Comparison of ENCODE assay signal across 37 cellular contexts in the genomic region with DNA sequence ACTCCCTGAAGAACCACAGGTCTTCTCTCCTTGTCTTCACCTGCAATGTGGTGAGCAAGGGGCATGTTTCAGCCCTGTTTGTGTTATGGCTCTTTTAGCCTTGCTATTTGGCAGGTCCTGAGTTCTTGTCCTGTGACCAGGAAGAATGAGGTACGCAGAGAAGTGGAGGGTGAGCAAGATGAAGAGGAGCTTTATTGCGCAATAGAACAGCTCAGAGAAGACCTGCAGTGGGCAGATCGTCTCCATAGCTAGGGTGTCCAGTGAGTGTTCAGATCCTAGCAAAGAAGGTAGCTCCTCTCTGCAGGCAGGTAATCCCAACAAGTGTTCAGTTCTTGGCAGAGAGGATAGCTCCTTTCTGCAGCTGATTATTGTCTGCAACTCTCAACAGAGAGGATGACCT.
"Had no signal": no experiment of that assay in that cellular context is flagged by ENCODE, and none has a peak within 500 bp of the region (broad histone marks: within the 10 kb centered on the region; RNA-seq: fewer than 3 reads in every experiment).

No MANE protein-coding gene starts in this region.

- DNase-seq: activated B cell treated with CpG ODN at 0.5 μM for 24 hours; activated CD4-positive, alpha-beta memory T cell treated with anti-CD3 and anti-CD28 coated beads, Interleukin-2, amount 10 ng/mL, durations not matched to agents 7 days and 5 days; activated CD4-positive, alpha-beta T cell treated with anti-CD3 and anti-CD28 coated beads for 48 hours; activated CD4-positive, alpha-beta T cell treated with anti-CD3 and anti-CD28 coated beads, Interleukin-2, amount 10 ng/mL, durations not matched to agents 7 days and 5 days; activated CD4-positive, alpha-beta T cell treated with anti-CD3 and anti-CD28 coated beads, Interleukin-2, amount 50 U/mL, for 48 hours; activated CD4-positive, CD25-positive, alpha-beta regulatory T cell treated with anti-CD3 and anti-CD28 coated beads, Interleukin-2, amount 50 U/mL, for 72 hours; activated CD8-positive, alpha-beta memory T cell treated with anti-CD3 and anti-CD28 coated beads for 24 hours; activated CD8-positive, alpha-beta memory T cell treated with anti-CD3 and anti-CD28 coated beads, Interleukin-2, amount 10 ng/mL, durations not matched to agents 7 days and 5 days; activated CD8-positive, alpha-beta memory T cell treated with anti-CD3 and anti-CD28 coated beads, Interleukin-2, amount 50 U/mL, for 48 hours; activated CD8-positive, alpha-beta T cell treated with anti-CD3 and anti-CD28 coated beads, Interleukin-2, amount 10 ng/mL, durations not matched to agents 7 days and 5 days; activated effector memory CD4-positive, alpha-beta T cell treated with Interleukin-2 at 50 U/mL for 16 hours; activated gamma-delta T cell; activated naive CD4-positive, alpha-beta T cell treated with anti-CD3 and anti-CD28 coated beads, Interleukin-2, amount 10 ng/mL, durations not matched to agents 7 days and 5 days; activated naive CD4-positive, alpha-beta T cell treated with Interleukin-2 at 50 U/mL for 16 hours; activated naive CD8-positive, alpha-beta T cell treated with anti-CD3 and anti-CD28 coated beads, Interleukin-2, amount 10 ng/mL, durations not matched to agents 7 days and 5 days; activated naive CD8-positive, alpha-beta T cell treated with anti-CD3 and anti-CD28 coated beads, Interleukin-2, amount 50 U/mL, for 24 hours; activated T-cell treated with anti-CD3 and anti-CD28 coated beads, Interleukin-2, amount 50 U/mL, for 24 hours; activated T-cell treated with anti-CD3 and anti-CD28 coated beads, Interleukin-2, amount 50 U/mL, for 48 hours; amygdala; anterior cingulate cortex; caudate nucleus; cerebellar nuclear complex; T-helper 1 cell; T-helper 2 cell; T-helper 9 cell had no signal

- H3K27ac Mint-ChIP-seq: activated B cell treated with CpG ODN at 0.5 μM for 24 hours; activated CD4-positive, alpha-beta memory T cell treated with anti-CD3 and anti-CD28 coated beads, Interleukin-2, amount 10 ng/mL, durations not matched to agents 7 days and 5 days; activated CD4-positive, alpha-beta T cell treated with anti-CD3 and anti-CD28 coated beads, Interleukin-2, amount 10 ng/mL, durations not matched to agents 7 days and 5 days; activated CD8-positive, alpha-beta memory T cell treated with anti-CD3 and anti-CD28 coated beads, Interleukin-2, amount 10 ng/mL, durations not matched to agents 7 days and 5 days; activated CD8-positive, alpha-beta T cell treated with anti-CD3 and anti-CD28 coated beads, Interleukin-2, amount 10 ng/mL, durations not matched to agents 7 days and 5 days; activated naive CD4-positive, alpha-beta T cell treated with anti-CD3 and anti-CD28 coated beads, Interleukin-2, amount 10 ng/mL, durations not matched to agents 7 days and 5 days; activated naive CD4-positive, alpha-beta T cell treated with anti-CD3 and anti-CD28 coated beads, Interleukin-2, amount 50 U/mL, for 24 hours; activated naive CD8-positive, alpha-beta T cell; activated naive CD8-positive, alpha-beta T cell treated with anti-CD3 and anti-CD28 coated beads, Interleukin-2, amount 10 ng/mL, durations not matched to agents 7 days and 5 days; activated naive CD8-positive, alpha-beta T cell treated with anti-CD3 and anti-CD28 coated beads, Interleukin-2, amount 50 U/mL, for 24 hours; activated T-cell treated with anti-CD3 and anti-CD28 coated beads, Interleukin-2, amount 50 U/mL, for 24 hours; activated T-helper 2 cell treated with anti-CD3 and anti-CD28 coated beads, Interferon-gamma antibody, Interleukin-2, Interleukin-4, amounts not matched to agents 10 μg/mL and 5 μg/mL and 100 μg/mL, durations not matched to agents 14 hours and 24 hours and 36 hours; brain; T-helper 1 cell treated with Interleukin-12 subunit alpha and Interleukin-12 subunit beta and Interleukin-4 antibody, amounts not matched to agents 30 μg/mL and 1 μg/mL, for 36 hours; T-helper 2 cell treated with Interferon-gamma antibody and Interleukin-4, amounts not matched to agents 5 μg/mL and 100 μg/mL, for 36 hours had no signal

- H3K36me3 ChIP-seq: ascending aorta, cardiac muscle cell had no signal

- H3K4me1 ChIP-seq: ascending aorta had no signal

- H3K4me1 Mint-ChIP-seq: activated B cell treated with CpG ODN at 0.5 μM for 24 hours; activated CD4-positive, alpha-beta memory T cell treated with anti-CD3 and anti-CD28 coated beads, Interleukin-2, amount 10 ng/mL, durations not matched to agents 7 days and 5 days; activated CD4-positive, alpha-beta T cell treated with anti-CD3 and anti-CD28 coated beads, Interleukin-2, amount 10 ng/mL, durations not matched to agents 7 days and 5 days; activated CD8-positive, alpha-beta memory T cell treated with anti-CD3 and anti-CD28 coated beads, Interleukin-2, amount 10 ng/mL, durations not matched to agents 7 days and 5 days; activated naive CD4-positive, alpha-beta T cell treated with anti-CD3 and anti-CD28 coated beads, Interleukin-2, amount 10 ng/mL, durations not matched to agents 7 days and 5 days; activated naive CD4-positive, alpha-beta T cell treated with anti-CD3 and anti-CD28 coated beads, Interleukin-2, amount 50 U/mL, for 24 hours; activated naive CD8-positive, alpha-beta T cell treated with anti-CD3 and anti-CD28 coated beads, Interleukin-2, amount 10 ng/mL, durations not matched to agents 7 days and 5 days; activated naive CD8-positive, alpha-beta T cell treated with anti-CD3 and anti-CD28 coated beads, Interleukin-2, amount 50 U/mL, for 24 hours; brain; central memory CD8-positive, alpha-beta T cell had no signal

- H3K27me3 ChIP-seq: ascending aorta, cardiac muscle cell had no signal

- H3K27ac ChIP-seq: ascending aorta, cardiac muscle cell, VCaP had no signal

- H3K36me3 Mint-ChIP-seq: activated CD8-positive, alpha-beta memory T cell treated with anti-CD3 and anti-CD28 coated beads, Interleukin-2, amount 10 ng/mL, durations not matched to agents 7 days and 5 days; activated naive CD4-positive, alpha-beta T cell treated with anti-CD3 and anti-CD28 coated beads, Interleukin-2, amount 10 ng/mL, durations not matched to agents 7 days and 5 days; activated naive CD4-positive, alpha-beta T cell treated with anti-CD3 and anti-CD28 coated beads, Interleukin-2, amount 50 U/mL, for 24 hours; activated naive CD8-positive, alpha-beta T cell; activated naive CD8-positive, alpha-beta T cell treated with anti-CD3 and anti-CD28 coated beads, Interleukin-2, amount 10 ng/mL, durations not matched to agents 7 days and 5 days; brain had no signal

- FAIRE-seq: bronchial epithelial cell, TTC549 had no signal

- ATAC-seq: activated CD8-positive, alpha-beta memory T cell treated with anti-CD3 and anti-CD28 coated beads, Interleukin-2, amount 10 ng/mL, durations not matched to agents 7 days and 5 days; activated CD8-positive, alpha-beta T cell treated with anti-CD3 and anti-CD28 coated beads, Interleukin-2, amount 10 ng/mL, durations not matched to agents 7 days and 5 days; activated naive CD8-positive, alpha-beta T cell treated with anti-CD3 and anti-CD28 coated beads, Interleukin-2, amount 50 U/mL, for 24 hours had no signal

- H3K4me3 Mint-ChIP-seq: activated B cell treated with CpG ODN at 0.5 μM for 24 hours; activated CD4-positive, alpha-beta memory T cell treated with anti-CD3 and anti-CD28 coated beads, Interleukin-2, amount 10 ng/mL, durations not matched to agents 7 days and 5 days; activated CD4-positive, alpha-beta T cell treated with anti-CD3 and anti-CD28 coated beads, Interleukin-2, amount 10 ng/mL, durations not matched to agents 7 days and 5 days; activated CD8-positive, alpha-beta memory T cell treated with anti-CD3 and anti-CD28 coated beads, Interleukin-2, amount 10 ng/mL, durations not matched to agents 7 days and 5 days; activated CD8-positive, alpha-beta T cell treated with anti-CD3 and anti-CD28 coated beads, Interleukin-2, amount 10 ng/mL, durations not matched to agents 7 days and 5 days; activated naive CD4-positive, alpha-beta T cell treated with anti-CD3 and anti-CD28 coated beads, Interleukin-2, amount 10 ng/mL, durations not matched to agents 7 days and 5 days; activated naive CD4-positive, alpha-beta T cell treated with anti-CD3 and anti-CD28 coated beads, Interleukin-2, amount 50 U/mL, for 24 hours; activated naive CD8-positive, alpha-beta T cell; activated naive CD8-positive, alpha-beta T cell treated with anti-CD3 and anti-CD28 coated beads, Interleukin-2, amount 10 ng/mL, durations not matched to agents 7 days and 5 days; activated naive CD8-positive, alpha-beta T cell treated with anti-CD3 and anti-CD28 coated beads, Interleukin-2, amount 50 U/mL, for 24 hours; activated T-cell treated with anti-CD3 and anti-CD28 coated beads, Interleukin-2, amount 50 U/mL, for 24 hours; brain; central memory CD8-positive, alpha-beta T cell; T-helper 1 cell treated with Interleukin-12 subunit alpha and Interleukin-12 subunit beta and Interleukin-4 antibody, amounts not matched to agents 30 μg/mL and 1 μg/mL, for 36 hours; T-helper 2 cell treated with Interferon-gamma antibody and Interleukin-4, amounts not matched to agents 5 μg/mL and 100 μg/mL, for 36 hours had no signal

- H3K27me3 Mint-ChIP-seq: activated B cell treated with CpG ODN at 0.5 μM for 24 hours; activated CD4-positive, alpha-beta memory T cell treated with anti-CD3 and anti-CD28 coated beads, Interleukin-2, amount 10 ng/mL, durations not matched to agents 7 days and 5 days; activated CD4-positive, alpha-beta T cell treated with anti-CD3 and anti-CD28 coated beads, Interleukin-2, amount 10 ng/mL, durations not matched to agents 7 days and 5 days; activated CD8-positive, alpha-beta memory T cell treated with anti-CD3 and anti-CD28 coated beads, Interleukin-2, amount 10 ng/mL, durations not matched to agents 7 days and 5 days; activated naive CD4-positive, alpha-beta T cell treated with anti-CD3 and anti-CD28 coated beads, Interleukin-2, amount 10 ng/mL, durations not matched to agents 7 days and 5 days; activated naive CD4-positive, alpha-beta T cell treated with anti-CD3 and anti-CD28 coated beads, Interleukin-2, amount 50 U/mL, for 24 hours; activated naive CD8-positive, alpha-beta T cell; activated naive CD8-positive, alpha-beta T cell treated with anti-CD3 and anti-CD28 coated beads, Interleukin-2, amount 10 ng/mL, durations not matched to agents 7 days and 5 days; activated naive CD8-positive, alpha-beta T cell treated with anti-CD3 and anti-CD28 coated beads, Interleukin-2, amount 50 U/mL, for 24 hours; brain; central memory CD8-positive, alpha-beta T cell had no signal

- H3K4me3 ChIP-seq: ascending aorta, cardiac muscle cell had no signal

- H3K9me3 Mint-ChIP-seq: activated naive CD4-positive, alpha-beta T cell treated with anti-CD3 and anti-CD28 coated beads, Interleukin-2, amount 50 U/mL, for 24 hours; activated naive CD8-positive, alpha-beta T cell treated with anti-CD3 and anti-CD28 coated beads, Interleukin-2, amount 50 U/mL, for 24 hours; activated T-helper 2 cell treated with anti-CD3 and anti-CD28 coated beads, Interferon-gamma antibody, Interleukin-2, Interleukin-4, amounts not matched to agents 10 μg/mL and 5 μg/mL and 100 μg/mL, durations not matched to agents 14 hours and 24 hours and 36 hours; central memory CD8-positive, alpha-beta T cell; T-helper 1 cell treated with Interleukin-12 subunit alpha and Interleukin-12 subunit beta and Interleukin-4 antibody, amounts not matched to agents 30 μg/mL and 1 μg/mL, for 36 hours; T-helper 2 cell treated with Interferon-gamma antibody and Interleukin-4, amounts not matched to agents 5 μg/mL and 100 μg/mL, for 36 hours had no signal
